13 cellular contexts compared by ENCODE assay signal in the genomic region with DNA sequence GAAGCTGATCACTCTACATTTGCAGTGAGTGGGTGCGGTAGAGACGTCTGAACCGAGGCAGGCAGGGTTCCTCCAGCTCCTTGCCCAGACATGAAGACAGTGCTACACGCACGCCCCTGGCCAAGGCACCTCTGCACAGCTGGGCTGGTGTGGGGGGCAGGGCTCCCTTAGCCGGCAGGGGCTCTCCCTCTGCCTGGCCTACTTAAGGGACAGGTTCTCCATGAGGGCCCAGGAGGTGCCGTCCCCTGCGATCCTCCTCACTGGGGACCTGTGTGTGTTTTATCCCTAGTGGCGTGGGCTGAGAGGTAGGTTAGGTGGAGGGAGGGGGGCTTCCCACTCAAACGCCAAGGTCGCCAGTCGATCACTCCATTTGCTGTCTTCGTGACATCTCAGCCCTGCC. TPM values are rescaled to one million over a fixed set of nuclear protein-coding genes. Genes with fewer than 3 reads are reported as not detected.
DNase-seq lines count a peak whose midpoint lies in the region; ATAC-seq, FAIRE-seq and TF ChIP-seq lines count a peak whose summit lies in the region.
"Had no signal": no experiment of that assay in that cellular context is flagged by ENCODE, and none has a peak within 500 bp of the region (broad histone marks: within the 10 kb centered on the region; RNA-seq: fewer than 3 reads in every experiment).

No MANE protein-coding gene starts in this region.

- H3K36me3 ChIP-seq in HepG2 (replicated peaks in 1 of 2; ENCODE audit: control insufficient read depth in 1 of 2, insufficient read depth in 2 of 2, low read length in 2 of 2): peaks cover 0 to 12% of the 10 kb centered on the region in 2 experiments; a peak in 2 of 5 replicates

- H3K4me1 Mint-ChIP-seq in CD14-positive monocyte: peaks cover 66% of the 10 kb centered on the region
- H3K4me1 Mint-ChIP-seq in stimulated activated memory B cell treated with anti-CD40 and anti-IgM and Interleukin-4, amounts not matched to agents 10 μg/mL and 1 μg/mL and 100 μg/mL, for 72 hours: peaks cover 11% of the 10 kb centered on the region

- no peaks in the 10 kb centered on the region for H3K9me3 Mint-ChIP-seq in CD14-positive monocyte
- H3K9me3 Mint-ChIP-seq in stimulated activated memory B cell treated with anti-CD40 and anti-IgM and Interleukin-4, amounts not matched to agents 10 μg/mL and 1 μg/mL and 100 μg/mL, for 72 hours: no peaks in the 10 kb centered on the region
- H3K9me3 Mint-ChIP-seq: activated CD4-positive, alpha-beta memory T cell treated with anti-CD3 and anti-CD28 coated beads, Interleukin-2, amount 10 ng/mL, durations not matched to agents 7 days and 5 days; activated T-helper 1 cell treated with anti-CD3 and anti-CD28 coated beads, Interleukin-12 subunit alpha, Interleukin-12 subunit beta, Interleukin-2, Interleukin-4 antibody, amounts not matched to agents 30 ng/mL and 10 ng/mL and 1 ng/mL, durations not matched to agents 14 hours and 24 hours and 36 hours; stimulated activated naive CD8-positive, alpha-beta T cell treated with anti-CD3 and anti-CD28 coated beads, Interleukin-15, Interleukin-2, amounts not matched to agents 100 ng/mL and 50 ng/mL, for 24 hours had no signal

- TF ChIP-seq EP300 in HepG2 (IDR thresholded peaks at IDR 0.05; ENCODE audit: low read depth in 2 of 2, low read length in 2 of 2): no peak
- no peak for TF ChIP-seq EP300 in HepG2 (CRISPR knock-in tag; IDR thresholded peaks at IDR 0.05; ENCODE audit: borderline replicate concordance)

- peak overlapping the region; percentile 84 to 95 (median 90) for H3K27ac Mint-ChIP-seq in CD14-positive monocyte
- H3K27ac Mint-ChIP-seq in stimulated activated memory B cell treated with anti-CD40 and anti-IgM and Interleukin-4, amounts not matched to agents 10 μg/mL and 1 μg/mL and 100 μg/mL, for 72 hours: no peak overlapping the region
- H3K27ac Mint-ChIP-seq: activated CD4-positive, alpha-beta memory T cell treated with anti-CD3 and anti-CD28 coated beads, Interleukin-2, amount 10 ng/mL, durations not matched to agents 7 days and 5 days; activated T-helper 1 cell treated with anti-CD3 and anti-CD28 coated beads, Interleukin-12 subunit alpha, Interleukin-12 subunit beta, Interleukin-2, Interleukin-4 antibody, amounts not matched to agents 30 ng/mL and 10 ng/mL and 1 ng/mL, durations not matched to agents 14 hours and 24 hours and 36 hours; stimulated activated naive CD8-positive, alpha-beta T cell treated with anti-CD3 and anti-CD28 coated beads, Interleukin-15, Interleukin-2, amounts not matched to agents 100 ng/mL and 50 ng/mL, for 24 hours had no signal

- TF ChIP-seq POLR2A in HepG2 (IDR thresholded peaks at IDR 0.05; ENCODE audit: insufficient read depth in 1 of 2, low read depth in 2 of 2, low read length in 2 of 2): no peak

- no peaks in the 10 kb centered on the region for H3K79me2 ChIP-seq in HepG2 (ENCODE audit: insufficient read depth, low read length)

- H3K27ac ChIP-seq in caudate nucleus (ENCODE audit: low read depth, low read length): peak overlapping the region; percentile 18
- no peak overlapping the region for H3K27ac ChIP-seq in HepG2 (ENCODE audit: extremely low read length, insufficient read depth, low read length)

- peaks cover 0 to 2% (median 0%) of the 10 kb centered on the region in 3 donors for H3K27me3 Mint-ChIP-seq in CD14-positive monocyte (ENCODE audit: low read depth in 3 of 3)
- H3K27me3 Mint-ChIP-seq in stimulated activated memory B cell treated with anti-CD40 and anti-IgM and Interleukin-4, amounts not matched to agents 10 μg/mL and 1 μg/mL and 100 μg/mL, for 72 hours: no peaks in the 10 kb centered on the region
- H3K27me3 Mint-ChIP-seq: activated CD4-positive, alpha-beta memory T cell treated with anti-CD3 and anti-CD28 coated beads, Interleukin-2, amount 10 ng/mL, durations not matched to agents 7 days and 5 days; stimulated activated naive CD8-positive, alpha-beta T cell treated with anti-CD3 and anti-CD28 coated beads, Interleukin-15, Interleukin-2, amounts not matched to agents 100 ng/mL and 50 ng/mL, for 24 hours had no signal

- in situ Hi-C loops in HepG2 (cut with HindIII; ENCODE audit: extremely low pct_ligation_motif_present, low pct_unique_long_range_greater_than_20kb): no loop called here

- peak overlapping the region; percentile 34 for H2AFZ ChIP-seq in HepG2 (ENCODE audit: low read length)

- H3K4me1 ChIP-seq in HepG2 (ENCODE audit: insufficient read depth, low read length): peaks cover 39% of the 10 kb centered on the region

- H3K4me2 ChIP-seq in HepG2 (ENCODE audit: low read depth, low read length): peak overlapping the region; percentile 59

- 31% methylated on average over 9 of the region's 13 CpGs for WGBS in HepG2 (ENCODE audit: low lambda C conversion rate)

- POLR2A ChIA-PET in HepG2 (lab: Yijun Ruan, JAX): no interaction called here

- peaks cover 5 to 32% of the 10 kb centered on the region in 2 experiments; a peak in 3 of 5 replicates for H3K27me3 ChIP-seq in HepG2 (ENCODE audit: control insufficient read depth in 1 of 2, insufficient read depth in 2 of 2, low read length in 2 of 2)

- no peaks in the 10 kb centered on the region for H4K20me1 ChIP-seq in HepG2 (ENCODE audit: insufficient read depth, low read length)

- intact Hi-C loops in CD14-positive monocyte (cut with micrococcal nuclease) (no loop called here), HepG2 (cut with micrococcal nuclease; ENCODE audit: unreplicated experiment) (loop anchor here (10.0 kb wide), 1 partner anchor 143 kb away; a partner anchor contains a TSS)

- H3K9ac ChIP-seq in HepG2 (ENCODE audit: insufficient read depth, low read depth, low read length): no peak overlapping the region

- TF ChIP-seq CTCF in CD14-positive monocyte (IDR thresholded peaks at IDR 0.05) (no peak), HepG2 (CRISPR knock-in tag; IDR thresholded peaks at IDR 0.05) (no peak)

- ATAC-seq in HepG2: peak; percentile 38
- ATAC-seq in stimulated activated memory B cell treated with anti-CD40 and anti-IgM and Interleukin-4, amounts not matched to agents 10 μg/mL and 1 μg/mL and 100 μg/mL, for 72 hours: peak; percentile 24
- ATAC-seq in HG03045 (IDR thresholded peaks at IDR 0.05; ENCODE audit: unreplicated experiment): no peak
- no peak for ATAC-seq in GM18519 (IDR thresholded peaks at IDR 0.05; ENCODE audit: low FRiP score, unreplicated experiment)
- ATAC-seq: Panc1 had no signal

- CTCF ChIA-PET in HepG2 (lab: Yijun Ruan, JAX; ENCODE audit: low intra/inter-chr PET ratio, low total read pairs): no interaction called here

- no peak overlapping the region for H3K4me3 ChIP-seq in HepG2 (replicated peaks in 1 of 3; ENCODE audit: insufficient read depth in 1 of 3, low read depth in 2 of 3, low read length in 3 of 3)

- no peak for TF ChIP-seq RAD21 in HepG2 (CRISPR knock-in tag; IDR thresholded peaks at IDR 0.05)

- H3K36me3 Mint-ChIP-seq in CD14-positive monocyte: peaks cover 20% of the 10 kb centered on the region in 2 donors
- H3K36me3 Mint-ChIP-seq in stimulated activated memory B cell treated with anti-CD40 and anti-IgM and Interleukin-4, amounts not matched to agents 10 μg/mL and 1 μg/mL and 100 μg/mL, for 72 hours: peaks cover 20% of the 10 kb centered on the region

- peak overlapping the region; percentile 62 to 91 for H3K4me3 Mint-ChIP-seq in CD14-positive monocyte
- no peak overlapping the region for H3K4me3 Mint-ChIP-seq in stimulated activated memory B cell treated with anti-CD40 and anti-IgM and Interleukin-4, amounts not matched to agents 10 μg/mL and 1 μg/mL and 100 μg/mL, for 72 hours
- H3K4me3 Mint-ChIP-seq: activated CD4-positive, alpha-beta memory T cell treated with anti-CD3 and anti-CD28 coated beads, Interleukin-2, amount 10 ng/mL, durations not matched to agents 7 days and 5 days; activated T-helper 1 cell treated with anti-CD3 and anti-CD28 coated beads, Interleukin-12 subunit alpha, Interleukin-12 subunit beta, Interleukin-2, Interleukin-4 antibody, amounts not matched to agents 30 ng/mL and 10 ng/mL and 1 ng/mL, durations not matched to agents 14 hours and 24 hours and 36 hours; stimulated activated naive CD8-positive, alpha-beta T cell treated with anti-CD3 and anti-CD28 coated beads, Interleukin-15, Interleukin-2, amounts not matched to agents 100 ng/mL and 50 ng/mL, for 24 hours had no signal

- no peak for FAIRE-seq in HepG2 (lab: Jason Lieb, UNC)

- no TSS peak for BruUV-seq in HepG2 (replicated peaks; lab: Mats Ljungman, UMichigan)

- DNase-seq in CD14-positive monocyte (ENCODE audit: low spot score) (no peak), caudate nucleus (lab: John Stamatoyannopoulos, UW) (no peak), HepG2 (ENCODE audit: low spot score) (no peak), DMS114 treated with DMSO at 0.1 percent for 48 hours (lab: John Stamatoyannopoulos, UW; ENCODE audit: unreplicated experiment) (no peak), DMS 273 (lab: John Stamatoyannopoulos, UW; ENCODE audit: unreplicated experiment) (no peak)
- DNase-seq: activated CD4-positive, alpha-beta memory T cell treated with anti-CD3 and anti-CD28 coated beads, Interleukin-2, amount 10 ng/mL, durations not matched to agents 7 days and 5 days; NCI-H2081 had no signal

- no peaks in the 10 kb centered on the region for H3K9me3 ChIP-seq in HepG2 (ENCODE audit: low read length)

RNA-seq across cellular contexts. Expression of a gene that starts 35.3 kb away (rescaled TPM):
- polyA plus RNA-seq in CD14-positive monocyte (10 to 100 TPM; 12.4 to 12.6 TPM), HepG2 (2011; rRNA removed) (0.77 and 0.85 TPM in 2 replicates)
- 0.53 and 0.66 TPM in 2 replicates for total RNA-seq in HepG2 (2016; rRNA removed; fragmentation: Illumina TruSeq; extraction: Trizol)
- 0.30 TPM in 1 of 2 replicates, not detected in the other for total RNA-seq in HepG2 (2016; cell fraction: cytosol; rRNA removed; fragmentation: Illumina TruSeq; extraction: Trizol; ENCODE audit: low read depth)
- 0.49 and 0.67 TPM in 2 replicates for total RNA-seq in HepG2 (2016; cell fraction: insoluble cytoplasmic fraction; rRNA removed; fragmentation: Illumina TruSeq; extraction: Trizol)
- 0.43 and 0.55 TPM in 2 replicates for total RNA-seq in HepG2 (2016; cell fraction: membrane; rRNA removed; fragmentation: Illumina TruSeq; extraction: Trizol)
- 0.37 TPM in 1 of 2 replicates, not detected in the other for total RNA-seq in HepG2 (2016; cell fraction: nucleus; rRNA removed; fragmentation: Illumina TruSeq; extraction: Trizol)
- polyA plus RNA-seq in HepG2 (2011; cell fraction: cytosol; rRNA removed): 0.39 and 0.58 TPM in 2 replicates
- 0.48 and 0.50 TPM in 2 replicates for polyA plus RNA-seq in HepG2 (2011; cell fraction: nucleus; rRNA removed)
- polyA plus RNA-seq in HepG2 (2012): 0.27 TPM in 1 of 2 replicates, not detected in the other
- 0.33 and 0.44 TPM in 2 replicates for polyA plus RNA-seq in HepG2 (2016; cell fraction: cytosol; fragmentation: Illumina TruSeq; extraction: Trizol; ENCODE audit: low read depth)
- 0.43 and 0.53 TPM in 2 replicates for polyA plus RNA-seq in HepG2 (2016; cell fraction: insoluble cytoplasmic fraction; fragmentation: Illumina TruSeq; extraction: Trizol; ENCODE audit: low read depth)
- 0.45 and 0.56 TPM in 2 replicates for polyA plus RNA-seq in HepG2 (2016; cell fraction: membrane; fragmentation: Illumina TruSeq; extraction: Trizol; ENCODE audit: low read depth)
- 0.68 and 0.77 TPM in 2 replicates for polyA plus RNA-seq in HepG2 (2016; cell fraction: nucleus; fragmentation: Illumina TruSeq; extraction: Trizol; ENCODE audit: insufficient read depth, low read depth)
- 1.1 and 4.7 TPM in 2 replicates for polyA minus RNA-seq in HepG2 (2011; rRNA and poly(A)+ RNA removed; ENCODE audit: low replicate concordance)
- not detected in 2 replicates for polyA minus RNA-seq in HepG2 (2011; cell fraction: cytosol; rRNA and poly(A)+ RNA removed)
- polyA minus RNA-seq in HepG2 (2011; cell fraction: nucleus; rRNA and poly(A)+ RNA removed): not detected in 2 replicates

RNA-seq across cellular contexts. Expression of a gene that starts 52.0 kb away (rescaled TPM):
- polyA plus RNA-seq in CD14-positive monocyte (10 to 100 TPM; 33.9 to 48.3 TPM), HepG2 (2011; rRNA removed) (48.8 and 51.3 TPM in 2 replicates)
- 53.3 and 60.3 TPM in 2 replicates for total RNA-seq in HepG2 (2016; rRNA removed; fragmentation: Illumina TruSeq; extraction: Trizol)
- total RNA-seq in HepG2 (2016; cell fraction: cytosol; rRNA removed; fragmentation: Illumina TruSeq; extraction: Trizol; ENCODE audit: low read depth): 46.8 and 53.6 TPM in 2 replicates
- 47.5 and 61.3 TPM in 2 replicates for total RNA-seq in HepG2 (2016; cell fraction: insoluble cytoplasmic fraction; rRNA removed; fragmentation: Illumina TruSeq; extraction: Trizol)
- total RNA-seq in HepG2 (2016; cell fraction: membrane; rRNA removed; fragmentation: Illumina TruSeq; extraction: Trizol): 86.2 and 93.4 TPM in 2 replicates
- total RNA-seq in HepG2 (2016; cell fraction: nucleus; rRNA removed; fragmentation: Illumina TruSeq; extraction: Trizol): 56.0 and 63.9 TPM in 2 replicates
- polyA plus RNA-seq in HepG2 (2011; cell fraction: cytosol; rRNA removed): 37.9 and 38.9 TPM in 2 replicates
- polyA plus RNA-seq in HepG2 (2011; cell fraction: nucleus; rRNA removed): 102 and 103 TPM in 2 replicates
- polyA plus RNA-seq in HepG2 (2012): 25.8 and 31.0 TPM in 2 replicates
- polyA plus RNA-seq in HepG2 (2016; cell fraction: cytosol; fragmentation: Illumina TruSeq; extraction: Trizol; ENCODE audit: low read depth): 25.2 and 27.2 TPM in 2 replicates
- 42.1 and 54.3 TPM in 2 replicates for polyA plus RNA-seq in HepG2 (2016; cell fraction: insoluble cytoplasmic fraction; fragmentation: Illumina TruSeq; extraction: Trizol; ENCODE audit: low read depth)
- 51.3 and 57.7 TPM in 2 replicates for polyA plus RNA-seq in HepG2 (2016; cell fraction: membrane; fragmentation: Illumina TruSeq; extraction: Trizol; ENCODE audit: low read depth)
- 100 and 105 TPM in 2 replicates for polyA plus RNA-seq in HepG2 (2016; cell fraction: nucleus; fragmentation: Illumina TruSeq; extraction: Trizol; ENCODE audit: insufficient read depth, low read depth)
- polyA minus RNA-seq in HepG2 (2011; rRNA and poly(A)+ RNA removed; ENCODE audit: low replicate concordance): 111 and 138 TPM in 2 replicates
- 31.6 and 35.3 TPM in 2 replicates for polyA minus RNA-seq in HepG2 (2011; cell fraction: cytosol; rRNA and poly(A)+ RNA removed)
- polyA minus RNA-seq in HepG2 (2011; cell fraction: nucleus; rRNA and poly(A)+ RNA removed): 71.1 and 80.8 TPM in 2 replicates

RNA-seq across cellular contexts. Expression of a gene that starts 52.3 kb away (rescaled TPM):
- polyA plus RNA-seq in CD14-positive monocyte: 1 to 10 TPM; 1.4 to 2.1 TPM
- total RNA-seq in HepG2 (2016; rRNA removed; fragmentation: Illumina TruSeq; extraction: Trizol): 5.4 and 8.0 TPM in 2 replicates
- 1.9 and 2.7 TPM in 2 replicates for total RNA-seq in HepG2 (2016; cell fraction: cytosol; rRNA removed; fragmentation: Illumina TruSeq; extraction: Trizol; ENCODE audit: low read depth)
- 6.3 and 7.1 TPM in 2 replicates for total RNA-seq in HepG2 (2016; cell fraction: insoluble cytoplasmic fraction; rRNA removed; fragmentation: Illumina TruSeq; extraction: Trizol)
- total RNA-seq in HepG2 (2016; cell fraction: membrane; rRNA removed; fragmentation: Illumina TruSeq; extraction: Trizol): 3.9 and 4.7 TPM in 2 replicates
- total RNA-seq in HepG2 (2016; cell fraction: nucleus; rRNA removed; fragmentation: Illumina TruSeq; extraction: Trizol): 7.7 and 9.0 TPM in 2 replicates
- 11.2 and 11.4 TPM in 2 replicates for polyA plus RNA-seq in HepG2 (2011; rRNA removed)
- polyA plus RNA-seq in HepG2 (2011; cell fraction: cytosol; rRNA removed): 6.7 and 8.3 TPM in 2 replicates
- polyA plus RNA-seq in HepG2 (2011; cell fraction: nucleus; rRNA removed): 16.0 and 18.1 TPM in 2 replicates
- 4.1 and 4.2 TPM in 2 replicates for polyA plus RNA-seq in HepG2 (2012)
- 2.1 and 2.4 TPM in 2 replicates for polyA plus RNA-seq in HepG2 (2016; cell fraction: cytosol; fragmentation: Illumina TruSeq; extraction: Trizol; ENCODE audit: low read depth)
- 6.3 and 7.9 TPM in 2 replicates for polyA plus RNA-seq in HepG2 (2016; cell fraction: insoluble cytoplasmic fraction; fragmentation: Illumina TruSeq; extraction: Trizol; ENCODE audit: low read depth)
- polyA plus RNA-seq in HepG2 (2016; cell fraction: membrane; fragmentation: Illumina TruSeq; extraction: Trizol; ENCODE audit: low read depth): 3.7 and 4.2 TPM in 2 replicates
- 11.7 and 12.7 TPM in 2 replicates for polyA plus RNA-seq in HepG2 (2016; cell fraction: nucleus; fragmentation: Illumina TruSeq; extraction: Trizol; ENCODE audit: insufficient read depth, low read depth)
- 33.4 and 63.2 TPM in 2 replicates for polyA minus RNA-seq in HepG2 (2011; rRNA and poly(A)+ RNA removed; ENCODE audit: low replicate concordance)
- polyA minus RNA-seq in HepG2 (2011; cell fraction: cytosol; rRNA and poly(A)+ RNA removed): 4.2 and 6.3 TPM in 2 replicates
- polyA minus RNA-seq in HepG2 (2011; cell fraction: nucleus; rRNA and poly(A)+ RNA removed): 25.5 and 26.4 TPM in 2 replicates

Comparison
In these comparisons a context has a peak if more than half of its experiments do, and no peak if none do; other contexts are left out.
1. ATAC-seq: peak in HepG2 (single experiment) and stimulated activated memory B cell treated with anti-CD40 and anti-IgM and Interleukin-4, amounts not matched to agents 10 μg/mL and 1 μg/mL and 100 μg/mL, for 72 hours (single experiment); none in HG03045 (single experiment) and GM18519 (single experiment).